ENCODE assay signal across 26 cellular contexts in genomic region chr7:48837266-48837665, GRCh38.
"Had no signal": no experiment of that assay in that cellular context is flagged by ENCODE, and none has a peak within 500 bp of the region (broad histone marks: within the 10 kb centered on the region; RNA-seq: fewer than 3 reads in every experiment).

No MANE protein-coding gene starts in this region.

- ATAC-seq: activated CD8-positive, alpha-beta T cell treated with anti-CD3 and anti-CD28 coated beads for 36 hours; activated T-cell treated with anti-CD3 and anti-CD28 coated beads, Interleukin-2, amount 50 U/mL, for 72 hours; activated T-helper 17 cell treated with anti-CD3 and anti-CD28 coated beads, Interleukin-2, amount 50 U/mL, for 72 hours had no signal

- H3K4me3 ChIP-seq: SK-N-MC had no signal

- H3K27me3 ChIP-seq: brain microvascular endothelial cell had no signal

- H3K36me3 ChIP-seq: brain microvascular endothelial cell had no signal

- DNase-seq: activated CD4-positive, alpha-beta T cell treated with anti-CD3 and anti-CD28 coated beads, Interleukin-2, amount 10 ng/mL, durations not matched to agents 24 days and 14 days; activated CD4-positive, alpha-beta T cell treated with anti-CD3 and anti-CD28 coated beads, Interleukin-2, amount 50 U/mL, for 4 hours; activated CD8-positive, alpha-beta T cell treated with anti-CD3 and anti-CD28 coated beads for 36 hours; activated effector memory CD4-positive, alpha-beta T cell treated with anti-CD3 and anti-CD28 coated beads, Interleukin-2, amount 50 U/mL, for 16 hours; activated naive CD4-positive, alpha-beta T cell; activated naive CD4-positive, alpha-beta T cell treated with anti-CD3 and anti-CD28 coated beads, Interleukin-2, amount 50 U/mL, for 16 hours; activated naive CD8-positive, alpha-beta T cell treated with anti-CD3 and anti-CD28 coated beads for 36 hours; activated T-cell treated with anti-CD3 and anti-CD28 coated beads, Interleukin-2, amount 50 U/mL, for 1 hour; activated T-cell treated with anti-CD3 and anti-CD28 coated beads, Interleukin-2, amount 50 U/mL, for 72 hours; amniotic stem cell; aorta; brain microvascular endothelial cell; central memory CD4-positive, alpha-beta T cell; MM.1S; NCI-H1105 treated with DMSO at 0.1 percent for 48 hours; NCI-H1436; NCI-H1694; NCI-H1930; NCI-H2081 treated with DMSO at 0.1 percent for 48 hours; NCI-H446; NCI-H510A treated with DMSO at 0.1 percent for 48 hours; NCI-H69; OCI-M1 had no signal

- H3K27ac ChIP-seq: brain microvascular endothelial cell, KMS-11, SK-N-MC had no signal
